In genomic region chr12:104355630-104356029, GRCh38 we compare ENCODE assay signal across 20 cellular contexts. TPM values are rescaled to one million over a fixed set of nuclear protein-coding genes. Genes with fewer than 3 reads are reported as not detected.
DNase-seq lines count a peak whose midpoint lies in the region; ATAC-seq, FAIRE-seq and TF ChIP-seq lines count a peak whose summit lies in the region.
"Had no signal": no experiment of that assay in that cellular context is flagged by ENCODE, and none has a peak within 500 bp of the region (broad histone marks: within the 10 kb centered on the region; RNA-seq: fewer than 3 reads in every experiment).

No MANE protein-coding gene starts in this region.

- H3K27ac Mint-ChIP-seq in MCF 10A (ENCODE audit: low read depth, unreplicated experiment) (peak overlapping the region; percentile 35), T-helper 17 cell (peak overlapping the region; percentile 76)
- H3K27ac Mint-ChIP-seq in activated naive CD8-positive, alpha-beta T cell treated with anti-CD3 and anti-CD28 coated beads for 36 hours: no peak overlapping the region
- H3K27ac Mint-ChIP-seq: activated T-helper 1 cell treated with anti-CD3 and anti-CD28 coated beads, Interleukin-12 subunit alpha, Interleukin-12 subunit beta, Interleukin-2, Interleukin-4 antibody, amounts not matched to agents 30 ng/mL and 10 ng/mL and 1 ng/mL, durations not matched to agents 14 hours and 24 hours and 36 hours had no signal

- H3K9me3 ChIP-seq in mammary epithelial cell (replicated peaks; ENCODE audit: insufficient read depth, low read length) (no peaks in the 10 kb centered on the region), T-helper 17 cell (ENCODE audit: control insufficient read depth, low read length, poor library complexity, severe bottlenecking) (no peaks in the 10 kb centered on the region), endothelial cell of umbilical vein (replicated peaks; ENCODE audit: control insufficient read depth, insufficient read depth, low read length) (no peaks in the 10 kb centered on the region), vagina (no peaks in the 10 kb centered on the region), smooth muscle cell (replicated peaks; ENCODE audit: low read depth) (no peaks in the 10 kb centered on the region)

- peaks cover 17% of the 10 kb centered on the region for H3K36me3 ChIP-seq in mammary epithelial cell (ENCODE audit: insufficient read depth, low read length)
- H3K36me3 ChIP-seq in endothelial cell of umbilical vein (ENCODE audit: control insufficient read depth in 2 of 2, extremely low read depth in 1 of 2, insufficient read depth in 2 of 2, low read length in 2 of 2): peaks cover 10 to 13% of the 10 kb centered on the region in 2 experiments
- H3K36me3 ChIP-seq in vagina: peaks cover 0 to 5% of the 10 kb centered on the region in 2 donors
- H3K36me3 ChIP-seq in smooth muscle cell (ENCODE audit: low read depth): peaks cover 5% of the 10 kb centered on the region
- H3K36me3 ChIP-seq: transverse colon had no signal

- POLR2A ChIA-PET in MCF 10A (lab: Yijun Ruan, JAX): no interaction called here
- POLR2A ChIA-PET in endothelial cell of umbilical vein (lab: Charles Lee): no interaction called here

- H3K4me2 ChIP-seq in mammary epithelial cell (ENCODE audit: insufficient read depth, low read depth, low read length) (no peak overlapping the region), endothelial cell of umbilical vein (ENCODE audit: insufficient read depth, low read length) (no peak overlapping the region), smooth muscle cell (no peak overlapping the region)

- H3K4me1 Mint-ChIP-seq in MCF 10A (ENCODE audit: insufficient read depth, unreplicated experiment): peaks cover 9% of the 10 kb centered on the region
- peaks cover 16% of the 10 kb centered on the region for H3K4me1 Mint-ChIP-seq in T-helper 17 cell
- peaks cover 7% of the 10 kb centered on the region for H3K4me1 Mint-ChIP-seq in activated naive CD8-positive, alpha-beta T cell treated with anti-CD3 and anti-CD28 coated beads for 36 hours

- H3K27ac ChIP-seq in mammary epithelial cell (ENCODE audit: insufficient read depth, low read depth, low read length) (no peak overlapping the region), endothelial cell of umbilical vein (ENCODE audit: insufficient read depth, low read depth, low read length) (no peak overlapping the region), vagina (no peak overlapping the region), smooth muscle cell (ENCODE audit: low read depth) (no peak overlapping the region)
- H3K27ac ChIP-seq: brain microvascular endothelial cell, C4-2B, GM23248, stomach, transverse colon had no signal

- H2AFZ ChIP-seq in mammary epithelial cell (ENCODE audit: low read depth, low read length): no peak overlapping the region
- H2AFZ ChIP-seq in endothelial cell of umbilical vein (ENCODE audit: low read depth, low read length): no peak overlapping the region
- H2AFZ ChIP-seq in smooth muscle cell (ENCODE audit: low read depth): no peak overlapping the region
- H2AFZ ChIP-seq: GM23248 had no signal

- H3K4me1 ChIP-seq in mammary epithelial cell (ENCODE audit: insufficient read depth, low read length) (no peaks in the 10 kb centered on the region), endothelial cell of umbilical vein (ENCODE audit: control insufficient read depth, extremely low read depth, insufficient read depth, low read length) (no peaks in the 10 kb centered on the region), vagina (no peaks in the 10 kb centered on the region), smooth muscle cell (ENCODE audit: low read depth) (no peaks in the 10 kb centered on the region)
- H3K4me1 ChIP-seq: transverse colon had no signal

- H4K20me1 ChIP-seq in mammary epithelial cell (ENCODE audit: insufficient read depth, low read length): no peaks in the 10 kb centered on the region
- peaks cover 1% of the 10 kb centered on the region for H4K20me1 ChIP-seq in endothelial cell of umbilical vein (replicated peaks; ENCODE audit: control insufficient read depth, extremely low read depth, insufficient read depth, low read length)
- H4K20me1 ChIP-seq in smooth muscle cell (ENCODE audit: low read depth): no peaks in the 10 kb centered on the region

- TF ChIP-seq POLR2A in endothelial cell of umbilical vein (IDR thresholded peaks at IDR 0.05; ENCODE audit: low read depth, low read length): peak; percentile 11
- no peak for TF ChIP-seq POLR2A in vagina (IDR thresholded peaks at IDR 0.05)

- dilution Hi-C loops in mammary epithelial cell (cut with HindIII; ENCODE audit: low sequenced_read_pairs): no loop called here
- dilution Hi-C loops in endothelial cell of umbilical vein (cut with MboI; ENCODE audit: extremely low pct_ligation_motif_present, low sequenced_read_pairs): no loop called here

- BruUV-seq in MCF 10A (replicated peaks; lab: Mats Ljungman, UMichigan) (no TSS peak), mammary epithelial cell (replicated peaks; lab: Mats Ljungman, UMichigan) (no TSS peak), endothelial cell of umbilical vein (replicated peaks; lab: Mats Ljungman, UMichigan) (no TSS peak)

- H3K4me3 ChIP-seq in mammary epithelial cell (replicated peaks in 1 of 3; ENCODE audit: insufficient read depth in 1 of 3, low read depth in 2 of 3, low read length in 3 of 3) (no peak overlapping the region), endothelial cell of umbilical vein (replicated peaks in 1 of 3; ENCODE audit: insufficient read depth in 1 of 3, low read depth in 1 of 3, low read length in 3 of 3) (no peak overlapping the region), vagina (no peak overlapping the region), smooth muscle cell (no peak overlapping the region)
- H3K4me3 ChIP-seq: GM23248, stomach, transverse colon had no signal

- 69% methylated on average over 3 of the region's 3 CpGs for WGBS in mammary epithelial cell (ENCODE audit: low coverage, missing lambda C conversion rate)
- 85% methylated on average over 3 of the region's 3 CpGs for WGBS in smooth muscle cell (ENCODE audit: low lambda C conversion rate)

- no peaks in the 10 kb centered on the region for H3K27me3 ChIP-seq in mammary epithelial cell (ENCODE audit: insufficient read depth, low read length)
- H3K27me3 ChIP-seq in endothelial cell of umbilical vein (ENCODE audit: control insufficient read depth in 2 of 2, insufficient read depth in 2 of 2, low read length in 2 of 2): no peaks in the 10 kb centered on the region
- no peaks in the 10 kb centered on the region for H3K27me3 ChIP-seq in vagina
- no peaks in the 10 kb centered on the region for H3K27me3 ChIP-seq in smooth muscle cell (ENCODE audit: low read depth)
- H3K27me3 ChIP-seq: brain microvascular endothelial cell, stomach, transverse colon had no signal

- no peak overlapping the region for H3K4me3 Mint-ChIP-seq in MCF 10A (ENCODE audit: unreplicated experiment)
- no peak overlapping the region for H3K4me3 Mint-ChIP-seq in T-helper 17 cell
- no peak overlapping the region for H3K4me3 Mint-ChIP-seq in activated naive CD8-positive, alpha-beta T cell treated with anti-CD3 and anti-CD28 coated beads for 36 hours
- H3K4me3 Mint-ChIP-seq: activated T-helper 1 cell treated with anti-CD3 and anti-CD28 coated beads, Interleukin-12 subunit alpha, Interleukin-12 subunit beta, Interleukin-2, Interleukin-4 antibody, amounts not matched to agents 30 ng/mL and 10 ng/mL and 1 ng/mL, durations not matched to agents 14 hours and 24 hours and 36 hours had no signal

- H3K9ac ChIP-seq in mammary epithelial cell (ENCODE audit: insufficient read depth, low read length) (no peak overlapping the region), endothelial cell of umbilical vein (replicated peaks; ENCODE audit: extremely low read depth, insufficient read depth, low read length) (no peak overlapping the region), smooth muscle cell (ENCODE audit: low read depth) (no peak overlapping the region)
- H3K9ac ChIP-seq: GM23248 had no signal

- H3F3A ChIP-seq in smooth muscle cell (ENCODE audit: low read depth): peaks cover 7% of the 10 kb centered on the region

- FAIRE-seq in endothelial cell of umbilical vein (lab: Jason Lieb, UNC): no peak
- FAIRE-seq: colon, RCC 7860 had no signal

- peaks cover 13% of the 10 kb centered on the region for H3K79me2 ChIP-seq in mammary epithelial cell (ENCODE audit: insufficient read depth, low read length)
- H3K79me2 ChIP-seq in endothelial cell of umbilical vein (ENCODE audit: control insufficient read depth, insufficient read depth, low read length): peaks cover 3% of the 10 kb centered on the region
- no peaks in the 10 kb centered on the region for H3K79me2 ChIP-seq in smooth muscle cell (ENCODE audit: low read depth)

- TF ChIP-seq CTCF in MCF 10A (IDR thresholded peaks at IDR 0.05; ENCODE audit: unreplicated experiment) (no peak), mammary epithelial cell (conservative IDR thresholded peaks at IDR 0.05 in 1 of 2, IDR thresholded peaks at IDR 0.05 in 1 of 2; ENCODE audit: extremely low read depth in 1 of 2, insufficient read depth in 1 of 2, low read depth in 1 of 2, low read length in 2 of 2) (no peak), endothelial cell of umbilical vein (IDR thresholded peaks at IDR 0.05; ENCODE audit: extremely low read depth in 1 of 2, insufficient read depth in 1 of 2, low read depth in 1 of 2, low read length in 2 of 2) (no peak), vagina (IDR thresholded peaks at IDR 0.05) (no peak), smooth muscle cell (IDR thresholded peaks at IDR 0.05; ENCODE audit: borderline replicate concordance, insufficient read depth, poor library complexity, severe bottlenecking) (no peak)

- no peak for DNase-seq in MCF 10A (ENCODE audit: unreplicated experiment)
- DNase-seq in mammary epithelial cell: no peak
- no peak for DNase-seq in T-helper 17 cell
- DNase-seq in endothelial cell of umbilical vein (ENCODE audit: low read depth, low spot score): no peak
- DNase-seq in vagina (ENCODE audit: extremely low spot score in 2 of 2): peak; percentile 75 to 82
- DNase-seq in smooth muscle cell (lab: John Stamatoyannopoulos, UW; ENCODE audit: unreplicated experiment): no peak
- DNase-seq in activated naive CD8-positive, alpha-beta T cell treated with anti-CD3 and anti-CD28 coated beads for 36 hours: no peak
- DNase-seq: ACHN; activated CD4-positive, CD25-positive, alpha-beta regulatory T cell treated with anti-CD3 and anti-CD28 coated beads, Interleukin-2, amount 50 U/mL, for 72 hours; brain microvascular endothelial cell; stimulated activated CD4-positive, alpha-beta T cell treated with anti-CD3 and anti-CD28 coated beads, Interleukin-4, amount 100 ng/mL, for 1 hour; stomach; T-helper 9 cell; transverse colon had no signal

- no peaks in the 10 kb centered on the region for H3K9me3 Mint-ChIP-seq in MCF 10A (ENCODE audit: unreplicated experiment)
- H3K9me3 Mint-ChIP-seq in activated naive CD8-positive, alpha-beta T cell treated with anti-CD3 and anti-CD28 coated beads for 36 hours: peaks cover 2% of the 10 kb centered on the region
- H3K9me3 Mint-ChIP-seq: activated T-helper 1 cell treated with anti-CD3 and anti-CD28 coated beads, Interleukin-12 subunit alpha, Interleukin-12 subunit beta, Interleukin-2, Interleukin-4 antibody, amounts not matched to agents 30 ng/mL and 10 ng/mL and 1 ng/mL, durations not matched to agents 14 hours and 24 hours and 36 hours had no signal

- no peaks in the 10 kb centered on the region for H3K9me1 ChIP-seq in endothelial cell of umbilical vein (replicated peaks; ENCODE audit: control insufficient read depth, extremely low read depth, insufficient read depth, low read length)

- in situ Hi-C loops in mammary epithelial cell (cut with MboI; ENCODE audit: low sequenced_read_pairs in 2 of 2): loop anchor here in 1 of 2 donors (10.0 kb wide), 1 partner anchor 151 kb away; no protein-coding TSS in a partner anchor

- no peak for ATAC-seq in T-helper 17 cell
- ATAC-seq in HG02981 (IDR thresholded peaks at IDR 0.05; ENCODE audit: unreplicated experiment): no peak

- CTCF ChIA-PET in MCF 10A (lab: Yijun Ruan, JAX) (interaction anchor here (0.6 to 4.2 kb wide), 2 partner anchors 65 to 155 kb away, joined by 3 to 28 read pairs; no protein-coding TSS in a partner anchor), mammary epithelial cell (lab: Charles Lee; ENCODE audit: low non-redundant PET) (no interaction called here), endothelial cell of umbilical vein (lab: Charles Lee) (no interaction called here)

- intact Hi-C loops in MCF 10A (cut with micrococcal nuclease) (no loop called here), mammary epithelial cell (cut with micrococcal nuclease) (loop anchor here (5.0 to 10.0 kb wide), 2 partner anchors 478 to 749 kb away; partner anchors contain the start of gene WASHC4), endothelial cell of umbilical vein (cut with micrococcal nuclease) (no loop called here), vagina (cut with DNase I) (loop anchor here (5.0 kb wide), 1 partner anchor 148 kb away; no protein-coding TSS in a partner anchor)

- H3K36me3 Mint-ChIP-seq in MCF 10A (ENCODE audit: insufficient read depth, unreplicated experiment) (peaks cover 46% of the 10 kb centered on the region), T-helper 17 cell (ENCODE audit: low read depth) (peaks cover 3% of the 10 kb centered on the region)
- peaks cover 11% of the 10 kb centered on the region for H3K36me3 Mint-ChIP-seq in activated naive CD8-positive, alpha-beta T cell treated with anti-CD3 and anti-CD28 coated beads for 36 hours

- no peaks in the 10 kb centered on the region for H3K27me3 Mint-ChIP-seq in MCF 10A (ENCODE audit: insufficient read depth, unreplicated experiment)
- H3K27me3 Mint-ChIP-seq in T-helper 17 cell: no peaks in the 10 kb centered on the region
- H3K27me3 Mint-ChIP-seq in activated naive CD8-positive, alpha-beta T cell treated with anti-CD3 and anti-CD28 coated beads for 36 hours: no peaks in the 10 kb centered on the region

RNA-seq across cellular contexts. Expression of gene EID3, which starts 52.1 kb away (rescaled TPM):
- 1.6 and 3.0 TPM in 2 replicates for total RNA-seq in MCF 10A (2022)
- total RNA-seq in mammary epithelial cell: 1 to 10 TPM; 5.3 to 6.3 TPM
- 0.95 TPM for polyA plus RNA-seq in mammary epithelial cell
- polyA minus RNA-seq in mammary epithelial cell: not detected
- total RNA-seq in T-helper 17 cell: 10 to 100 TPM; 12.2 to 13.7 TPM
- total RNA-seq in endothelial cell of umbilical vein: 12.7 and 14.5 TPM in 2 replicates
- 1.2 and 1.5 TPM in 2 replicates for polyA plus RNA-seq in endothelial cell of umbilical vein
- polyA plus RNA-seq in endothelial cell of umbilical vein (2011; cell fraction: cytosol; rRNA removed): 1.0 and 1.3 TPM in 2 replicates
- 15.9 and 18.5 TPM in 2 replicates for polyA plus RNA-seq in endothelial cell of umbilical vein (2011; cell fraction: nucleus; rRNA removed)
- polyA plus RNA-seq in endothelial cell of umbilical vein (2012): 0.82 and 1.2 TPM in 2 replicates
- 12.0 and 16.2 TPM in 2 replicates for polyA minus RNA-seq in endothelial cell of umbilical vein
- polyA minus RNA-seq in endothelial cell of umbilical vein (2011; cell fraction: cytosol; rRNA and poly(A)+ RNA removed): 1.5 TPM
- 47.8 and 76.6 TPM in 2 replicates for polyA minus RNA-seq in endothelial cell of umbilical vein (2011; cell fraction: nucleus; rRNA and poly(A)+ RNA removed)
- total RNA-seq in vagina: 9.1 TPM
- 2.5 and 4.0 TPM in 2 replicates for total RNA-seq in smooth muscle cell
- 1.1 and 1.5 TPM in 2 replicates for polyA plus RNA-seq in smooth muscle cell
- total RNA-seq in activated naive CD8-positive, alpha-beta T cell treated with anti-CD3 and anti-CD28 coated beads for 36 hours: 1 to 10 TPM; 5.7 to 6.4 TPM

Comparison
In these comparisons a context has a peak if more than half of its experiments do, and no peak if none do; other contexts are left out.
1. intact Hi-C loops: an anchor here in mammary epithelial cell (5.0 to 10.0 kb wide) and vagina (5.0 kb wide); none called in MCF 10A and endothelial cell of umbilical vein.
2. DNase-seq: peak in vagina (2 of 2); none in MCF 10A (single experiment), mammary epithelial cell (single experiment), T-helper 17 cell (0 of 3), endothelial cell of umbilical vein (single experiment), smooth muscle cell (single experiment) and activated naive CD8-positive, alpha-beta T cell treated with anti-CD3 and anti-CD28 coated beads for 36 hours (single experiment).